Comparison of ENCODE assay signal across 9 cellular contexts in genomic region chr4:41359836-41360213, GRCh38.
DNase-seq lines count a peak whose midpoint lies in the region; ATAC-seq, FAIRE-seq and TF ChIP-seq lines count a peak whose summit lies in the region.
"Had no signal": no experiment of that assay in that cellular context is flagged by ENCODE, and none has a peak within 500 bp of the region (broad histone marks: within the 10 kb centered on the region; RNA-seq: fewer than 3 reads in every experiment).

No MANE protein-coding gene starts in this region.

- TF ChIP-seq POLR2A in heart left ventricle (IDR thresholded peaks at IDR 0.05), result no peak
- no peak for TF ChIP-seq POLR2A in H54 (IDR thresholded peaks at IDR 0.05; ENCODE audit: low read depth, low read length)

- no peak for ATAC-seq in heart left ventricle
- no peak for ATAC-seq in Right ventricle myocardium inferior
- ATAC-seq: activated CD4-positive, alpha-beta T cell treated with anti-CD3 and anti-CD28 coated beads for 36 hours had no signal

- peak overlapping the region in 1 of 2 donors; percentile 57 for H3K9ac ChIP-seq in mucosa of rectum (ENCODE audit: low read depth in 1 of 2, low read length in 2 of 2)

- H3K4me3 ChIP-seq in heart left ventricle (peak overlapping the region; percentile 70 to 94 (median 86)), coronary artery (peak overlapping the region; percentile 96), mucosa of rectum (ENCODE audit: low read length in 2 of 2) (peak overlapping the region; percentile 59 to 73), urinary bladder (ENCODE audit: low read depth, low read length) (peak overlapping the region; percentile 61)

- FAIRE-seq in H54 (lab: Jason Lieb, UNC), result no peak

- WGBS in heart left ventricle, 4 donors, result 60 to 68% (median 65%) methylated on average over 11 of the region's 11 CpGs
- WGBS in urinary bladder, result 60% methylated on average over 11 of the region's 11 CpGs

- H3K36me3 ChIP-seq in heart left ventricle (no peaks in the 10 kb centered on the region), mucosa of rectum (ENCODE audit: control insufficient read depth in 2 of 2, insufficient read depth in 2 of 2, low read length in 2 of 2) (no peaks in the 10 kb centered on the region), urinary bladder (ENCODE audit: insufficient read depth) (no peaks in the 10 kb centered on the region)

- peaks cover 0 to 48% (median 23%) of the 10 kb centered on the region in 12 donors for H3K4me1 ChIP-seq in heart left ventricle
- H3K4me1 ChIP-seq in mucosa of rectum (ENCODE audit: control insufficient read depth in 2 of 2, insufficient read depth in 2 of 2, low read length in 2 of 2), result peaks cover 6 to 10% of the 10 kb centered on the region in 2 donors
- H3K4me1 ChIP-seq in urinary bladder (ENCODE audit: insufficient read depth), result peaks cover 1% of the 10 kb centered on the region

- intact Hi-C loops in heart left ventricle (cut with DNase I) (loop anchor here (2.0 to 10.0 kb wide), 18 partner anchors 55 to 295 kb away; partner anchors contain the start of gene LIMCH1 (in 9 of the 10)), Right ventricle myocardium inferior (cut with DNase I) (loop anchor here (2.0 to 5.0 kb wide), 7 partner anchors 43 to 297 kb away; partner anchors contain the start of gene LIMCH1)

- H3K27ac ChIP-seq in heart left ventricle, result peak overlapping the region; percentile 64 to 96 (median 86)
- peak overlapping the region; percentile 74 to 93 for H3K27ac ChIP-seq in coronary artery
- no peak overlapping the region for H3K27ac ChIP-seq in mucosa of rectum (ENCODE audit: low read depth in 2 of 2, low read length in 2 of 2)
- H3K27ac ChIP-seq in urinary bladder (ENCODE audit: low read depth), result no peak overlapping the region

- DNase-seq in heart left ventricle, result no peak
- DNase-seq in Right ventricle myocardium inferior (ENCODE audit: missing footprints), result no peak
- no peak for DNase-seq in coronary artery (ENCODE audit: low spot score)
- no peak for DNase-seq in kidney tubule cell (ENCODE audit: low spot score)
- DNase-seq in H54 (ENCODE audit: insufficient read length, low spot score), result no peak
- DNase-seq in HCEC 1CT, result no peak

- TF ChIP-seq CTCF in heart left ventricle (IDR thresholded peaks at IDR 0.05), result no peak
- TF ChIP-seq CTCF in coronary artery (IDR thresholded peaks at IDR 0.05), result no peak

- peaks cover 0 to 4% (median 0%) of the 10 kb centered on the region in 12 donors for H3K9me3 ChIP-seq in heart left ventricle
- H3K9me3 ChIP-seq in mucosa of rectum (ENCODE audit: control insufficient read depth in 2 of 2, low read length in 2 of 2), result no peaks in the 10 kb centered on the region

- peaks cover 0 to 20% (median 0%) of the 10 kb centered on the region in 9 donors for H3K27me3 ChIP-seq in heart left ventricle
- H3K27me3 ChIP-seq in mucosa of rectum (ENCODE audit: control insufficient read depth in 2 of 2, insufficient read depth in 2 of 2, low read length in 2 of 2), result no peaks in the 10 kb centered on the region

Comparison
In these comparisons a context has a peak if more than half of its experiments do, and no peak if none do; other contexts are left out.
1. H3K27ac ChIP-seq: peak in heart left ventricle (12 of 12) and coronary artery (2 of 2); none in mucosa of rectum (0 of 2) and urinary bladder (single experiment).
2. Peak in every context shown above with its lines, with median percentiles within 50 percentile points of each other: H3K4me3 ChIP-seq.